Comparison of ENCODE assay signal across 20 cellular contexts in genomic region chr12:131387281-131388163, GRCh38.
"Had no signal": no experiment of that assay in that cellular context is flagged by ENCODE, and none has a peak within 500 bp of the region (broad histone marks: within the 10 kb centered on the region; RNA-seq: fewer than 3 reads in every experiment).

No MANE protein-coding gene starts in this region.

- H3K27me3 ChIP-seq: brain microvascular endothelial cell, gastrocnemius medialis, neural progenitor cell, ovary had no signal

- H3K9ac ChIP-seq: neural progenitor cell had no signal

- H3K4me1 ChIP-seq: gastrocnemius medialis, neural progenitor cell had no signal

- DNase-seq: activated CD4-positive, alpha-beta T cell treated with anti-CD3 and anti-CD28 coated beads for 48 hours; activated CD4-positive, CD25-positive, alpha-beta regulatory T cell; activated CD8-positive, alpha-beta memory T cell treated with anti-CD3 and anti-CD28 coated beads, Interleukin-2, amount 50 U/mL, for 4 hours; activated naive CD4-positive, alpha-beta T cell treated with anti-CD3 and anti-CD28 coated beads, Interleukin-2, amount 10 ng/mL, durations not matched to agents 7 days and 5 days; activated naive CD8-positive, alpha-beta T cell treated with anti-CD3 and anti-CD28 coated beads, Interleukin-2, amount 50 U/mL, for 24 hours; activated T-cell treated with anti-CD3 and anti-CD28 coated beads, Interleukin-2, amount 50 U/mL, for 4 hours; aorta; brain microvascular endothelial cell; central memory CD4-positive, alpha-beta T cell; erythroblast; gastrocnemius medialis; mesendoderm; naive thymus-derived CD4-positive, alpha-beta T cell; stimulated activated CD4-positive, alpha-beta T cell treated with anti-CD3 and anti-CD28 coated beads, Interleukin-4, amount 100 ng/mL, for 4 hours had no signal

- H2AFZ ChIP-seq: neural progenitor cell had no signal

- H3K4me2 ChIP-seq: neural progenitor cell, smooth muscle cell had no signal

- ATAC-seq: activated naive CD8-positive, alpha-beta T cell treated with anti-CD3 and anti-CD28 coated beads, Interleukin-2, amount 50 U/mL, for 24 hours; activated T-cell treated with anti-CD3 and anti-CD28 coated beads, Interleukin-2, amount 50 U/mL, for 4 hours; gastrocnemius medialis; naive thymus-derived CD4-positive, alpha-beta T cell; sciatic nerve; stimulated activated memory B cell treated with anti-CD40 and anti-IgM and Interleukin-4, amounts not matched to agents 10 μg/mL and 1 μg/mL and 100 μg/mL, for 72 hours had no signal

- H3K4me3 ChIP-seq: coronary artery, gastrocnemius medialis, neural progenitor cell, ovary, smooth muscle cell had no signal

- H3K36me3 ChIP-seq: brain microvascular endothelial cell, gastrocnemius medialis, neural progenitor cell, ovary had no signal

- H3K27ac ChIP-seq: brain microvascular endothelial cell, coronary artery, gastrocnemius medialis, neural progenitor cell, ovary had no signal

- H3K9me3 ChIP-seq: gastrocnemius medialis, ovary had no signal
